8 cellular contexts compared by ENCODE assay signal in genomic region chr15:95581595-95581994, GRCh38.
"Had no signal": no experiment of that assay in that cellular context is flagged by ENCODE, and none has a peak within 500 bp of the region (broad histone marks: within the 10 kb centered on the region; RNA-seq: fewer than 3 reads in every experiment).

No MANE protein-coding gene starts in this region.

- DNase-seq: GDM1, GF-D8 had no signal

- FAIRE-seq: G401.6, GM12878, GM12891, GM12892, GM18507, GM19239 had no signal

- ATAC-seq: GM12878 had no signal

- H3K4me3 ChIP-seq: GM12878 had no signal
